In genomic region chr12:26697217-26697616, GRCh38 we compare ENCODE assay signal across 18 cellular contexts.
DNase-seq lines count a peak whose midpoint lies in the region; ATAC-seq and TF ChIP-seq lines count a peak whose summit lies in the region.
"Had no signal": no experiment of that assay in that cellular context is flagged by ENCODE, and none has a peak within 500 bp of the region (broad histone marks: within the 10 kb centered on the region; RNA-seq: fewer than 3 reads in every experiment).

No MANE protein-coding gene starts in this region.

- ATAC-seq in WTC11 (no peak), omental fat pad (ENCODE audit: low FRiP score) (no peak), HG03520 (IDR thresholded peaks at IDR 0.05; ENCODE audit: unreplicated experiment) (no peak)

- no peak for TF ChIP-seq POLR2A in testis (IDR thresholded peaks at IDR 0.05)

- peaks cover 48% of the 10 kb centered on the region for H3K36me3 Mint-ChIP-seq in WTC11

- peaks cover 9% of the 10 kb centered on the region for H3K9me3 Mint-ChIP-seq in WTC11

- H3K36me3 ChIP-seq in brain microvascular endothelial cell (replicated peaks) (no peaks in the 10 kb centered on the region), testis (ENCODE audit: low read depth, missing control alignments) (no peaks in the 10 kb centered on the region)

- H3K27me3 ChIP-seq in brain microvascular endothelial cell (replicated peaks) (no peaks in the 10 kb centered on the region), testis (no peaks in the 10 kb centered on the region)

- DNase-seq in WTC11 (ENCODE audit: low spot score) (no peak), brain microvascular endothelial cell (peak; percentile 30), fibroblast of gingiva (ENCODE audit: low read depth) (peak; percentile 25), omental fat pad (ENCODE audit: low spot score) (no peak), testis (no peak), GM10248 (ENCODE audit: extremely low spot score) (no peak)
- DNase-seq: Caco-2; GM23248; KG1; NCI-H1436 treated with DMSO at 0.1 percent for 48 hours; NCI-H2029 treated with DMSO at 0.1 percent for 48 hours; NCI-H2171 treated with DMSO at 0.1 percent for 48 hours; NCI-H446 treated with DMSO at 0.1 percent for 48 hours; NK-92 treated with Interleukin-12 subunit alpha and Interleukin-12 subunit beta, amount 100 ng/mL, for 24 hours had no signal

- H3K9me3 ChIP-seq in testis: no peaks in the 10 kb centered on the region
- H3K9me3 ChIP-seq: Caco-2 had no signal

- WGBS in testis, 2 donors: 87 to 92% methylated on average over 3 of the region's 3 CpGs

- intact Hi-C loops in testis (cut with DNase I; ENCODE audit: low total_unique reads): no loop called here

- H3K27me3 Mint-ChIP-seq in WTC11 (ENCODE audit: low read depth): no peaks in the 10 kb centered on the region
- H3K27me3 Mint-ChIP-seq: B cell; CD4-positive, CD25-positive, alpha-beta regulatory T cell had no signal

- CTCF ChIA-PET in WTC11 (lab: Charles Lee) (no interaction called here), GM10248 (lab: Yijun Ruan, JAX) (interaction anchor here (1.2 to 1.3 kb wide), 3 partner anchors 10 to 83 kb away, joined by 3 to 6 read pairs (median 4); no protein-coding TSS in a partner anchor)

- no peak overlapping the region for H3K4me3 Mint-ChIP-seq in WTC11
- H3K4me3 Mint-ChIP-seq: B cell; CD4-positive, CD25-positive, alpha-beta regulatory T cell had no signal

- H3K27ac Mint-ChIP-seq in WTC11: 0 out of 2 replicates have a peak overlapping the region, but pooled peaks have one; percentile 31
- H3K27ac Mint-ChIP-seq: B cell had no signal

- TF ChIP-seq CTCF in WTC11 (IDR thresholded peaks at IDR 0.05) (no peak), brain microvascular endothelial cell (IDR thresholded peaks at IDR 0.05; ENCODE audit: low read depth, low read length, missing control alignments) (no peak), omental fat pad (IDR thresholded peaks at IDR 0.05) (no peak), testis (IDR thresholded peaks at IDR 0.05) (no peak), GM10248 (IDR thresholded peaks at IDR 0.05; ENCODE audit: control extremely low read depth, extremely low read depth, low read depth, missing control alignments) (no peak)

- H3K27ac ChIP-seq in brain microvascular endothelial cell (peak overlapping the region; percentile 94), testis (no peak overlapping the region)
- H3K27ac ChIP-seq: GM23248, RWPE1 had no signal

- in situ Hi-C loops in brain microvascular endothelial cell (cut with HindIII; ENCODE audit: low pct_ligation_motif_present, low sequenced_read_pairs): no loop called here

- H3K4me3 ChIP-seq in brain microvascular endothelial cell (ENCODE audit: low read depth, low read length) (no peak overlapping the region), testis (no peak overlapping the region)
- H3K4me3 ChIP-seq: GM23248 had no signal

- POLR2A ChIA-PET in WTC11 (lab: Charles Lee) (no interaction called here), GM10248 (lab: Yijun Ruan, JAX) (no interaction called here)

- H3K4me1 ChIP-seq in testis: no peaks in the 10 kb centered on the region

- peaks cover 28% of the 10 kb centered on the region for H3K4me1 Mint-ChIP-seq in WTC11
- H3K4me1 Mint-ChIP-seq: B cell had no signal

TF ChIP-seq in WTC11, 78 proteins besides CTCF, POLR2A, EP300 and RAD21:
- TF ChIP-seq, protein P1, sequence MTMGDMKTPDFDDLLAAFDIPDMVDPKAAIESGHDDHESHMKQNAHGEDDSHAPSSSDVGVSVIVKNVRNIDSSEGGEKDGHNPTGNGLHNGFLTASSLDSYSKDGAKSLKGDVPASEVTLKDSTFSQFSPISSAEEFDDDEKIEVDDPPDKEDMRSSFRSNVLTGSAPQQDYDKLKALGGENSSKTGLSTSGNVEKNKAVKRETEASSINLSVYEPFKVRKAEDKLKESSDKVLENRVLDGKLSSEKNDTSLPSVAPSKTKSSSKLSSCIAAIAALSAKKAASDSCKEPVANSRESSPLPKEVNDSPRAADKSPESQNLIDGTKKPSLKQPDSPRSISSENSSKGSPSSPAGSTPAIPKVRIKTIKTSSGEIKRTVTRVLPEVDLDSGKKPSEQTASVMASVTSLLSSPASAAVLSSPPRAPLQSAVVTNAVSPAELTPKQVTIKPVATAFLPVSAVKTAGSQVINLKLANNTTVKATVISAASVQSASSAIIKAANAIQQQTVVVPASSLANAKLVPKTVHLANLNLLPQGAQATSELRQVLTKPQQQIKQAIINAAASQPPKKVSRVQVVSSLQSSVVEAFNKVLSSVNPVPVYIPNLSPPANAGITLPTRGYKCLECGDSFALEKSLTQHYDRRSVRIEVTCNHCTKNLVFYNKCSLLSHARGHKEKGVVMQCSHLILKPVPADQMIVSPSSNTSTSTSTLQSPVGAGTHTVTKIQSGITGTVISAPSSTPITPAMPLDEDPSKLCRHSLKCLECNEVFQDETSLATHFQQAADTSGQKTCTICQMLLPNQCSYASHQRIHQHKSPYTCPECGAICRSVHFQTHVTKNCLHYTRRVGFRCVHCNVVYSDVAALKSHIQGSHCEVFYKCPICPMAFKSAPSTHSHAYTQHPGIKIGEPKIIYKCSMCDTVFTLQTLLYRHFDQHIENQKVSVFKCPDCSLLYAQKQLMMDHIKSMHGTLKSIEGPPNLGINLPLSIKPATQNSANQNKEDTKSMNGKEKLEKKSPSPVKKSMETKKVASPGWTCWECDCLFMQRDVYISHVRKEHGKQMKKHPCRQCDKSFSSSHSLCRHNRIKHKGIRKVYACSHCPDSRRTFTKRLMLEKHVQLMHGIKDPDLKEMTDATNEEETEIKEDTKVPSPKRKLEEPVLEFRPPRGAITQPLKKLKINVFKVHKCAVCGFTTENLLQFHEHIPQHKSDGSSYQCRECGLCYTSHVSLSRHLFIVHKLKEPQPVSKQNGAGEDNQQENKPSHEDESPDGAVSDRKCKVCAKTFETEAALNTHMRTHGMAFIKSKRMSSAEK (CRISPR knock-in tag; IDR thresholded peaks at IDR 0.05; ENCODE audit: borderline replicate concordance): no peak
- TF ChIP-seq NFYB (CRISPR knock-in tag; conservative IDR thresholded peaks at IDR 0.05; ENCODE audit: low read depth) (no peak), HMGXB4 (CRISPR knock-in tag; IDR thresholded peaks at IDR 0.05) (no peak), HMGA2 (CRISPR knock-in tag; IDR thresholded peaks at IDR 0.05) (no peak), FOXK1 (CRISPR knock-in tag; IDR thresholded peaks at IDR 0.05) (no peak), SMAD4 (CRISPR knock-in tag; IDR thresholded peaks at IDR 0.05) (no peak)

Comparison
In these comparisons a context has a peak if more than half of its experiments do, and no peak if none do; other contexts are left out.
1. DNase-seq: peak in brain microvascular endothelial cell (single experiment) and fibroblast of gingiva (single experiment); none in WTC11 (single experiment), omental fat pad (single experiment), testis (single experiment) and GM10248 (single experiment).